19 cellular contexts compared by ENCODE assay signal in genomic region chr17:81027038-81027437, GRCh38. TPM values are rescaled to one million over a fixed set of nuclear protein-coding genes. Genes with fewer than 3 reads are reported as not detected.
A peak's percentile ranks its signal among the peaks of the same experiment; 100 is the strongest.
DNase-seq lines count a peak whose midpoint lies in the region; ATAC-seq, FAIRE-seq and TF ChIP-seq lines count a peak whose summit lies in the region.
"Had no signal": no experiment of that assay in that cellular context is flagged by ENCODE, and none has a peak within 500 bp of the region (broad histone marks: within the 10 kb centered on the region; RNA-seq: fewer than 3 reads in every experiment).

No MANE protein-coding gene starts in this region.

- H3K27me3 Mint-ChIP-seq in WTC11 (ENCODE audit: low read depth), result peaks cover 3% of the 10 kb centered on the region; the same call in 1 of the 2 replicates
- H3K27me3 Mint-ChIP-seq: activated naive CD8-positive, alpha-beta T cell had no signal

- no peak for ATAC-seq in WTC11
- ATAC-seq: T-cell had no signal

- CTCF ChIA-PET in WTC11 (lab: Charles Lee), result no interaction called here

- FAIRE-seq in kidney (lab: Jason Lieb, UNC), result no peak

- peaks cover 5% of the 10 kb centered on the region for H3K4me1 Mint-ChIP-seq in WTC11

- no peaks in the 10 kb centered on the region for H3K36me3 Mint-ChIP-seq in WTC11
- H3K36me3 Mint-ChIP-seq: activated naive CD8-positive, alpha-beta T cell; naive thymus-derived CD8-positive, alpha-beta T cell; T-cell had no signal

- POLR2A ChIA-PET in WTC11 (lab: Charles Lee), result no interaction called here

- H3K27ac ChIP-seq in kidney (ENCODE audit: low read depth in 2 of 2, low read length in 2 of 2), result no peak overlapping the region
- peak overlapping the region; percentile 18 for H3K27ac ChIP-seq in stomach smooth muscle (ENCODE audit: low read length)
- H3K27ac ChIP-seq: HL-60, RWPE1 had no signal

- H3K27me3 ChIP-seq in stomach smooth muscle (ENCODE audit: control insufficient read depth in 1 of 2, insufficient read depth in 2 of 2, low read length in 2 of 2), result peaks cover 0 to 3% of the 10 kb centered on the region in 2 donors

- no peaks in the 10 kb centered on the region for H3K9me3 ChIP-seq in kidney (ENCODE audit: control insufficient read depth in 1 of 2, low read length in 2 of 2)
- H3K9me3 ChIP-seq in stomach smooth muscle (ENCODE audit: control insufficient read depth in 2 of 2, low read length in 2 of 2), result no peaks in the 10 kb centered on the region

- H3K4me1 ChIP-seq in kidney (ENCODE audit: control insufficient read depth in 1 of 2, insufficient read depth in 1 of 2, low read depth in 1 of 2, low read length in 2 of 2) (peaks cover 10 to 32% of the 10 kb centered on the region in 2 donors), stomach smooth muscle (ENCODE audit: control insufficient read depth, insufficient read depth, low read length) (peaks cover 35% of the 10 kb centered on the region)

- H3K4me3 Mint-ChIP-seq in WTC11, result no peak overlapping the region
- H3K4me3 Mint-ChIP-seq: activated CD4-positive, alpha-beta memory T cell treated with anti-CD3 and anti-CD28 coated beads, Interleukin-2, amount 10 ng/mL, durations not matched to agents 7 days and 5 days; activated naive CD8-positive, alpha-beta T cell; activated T-cell treated with anti-CD3 and anti-CD28 coated beads, Interleukin-2, amount 50 U/mL, for 72 hours; immature natural killer cell; naive thymus-derived CD8-positive, alpha-beta T cell; T-cell had no signal

- H3K9me3 Mint-ChIP-seq in WTC11, result peaks cover 6% of the 10 kb centered on the region
- H3K9me3 Mint-ChIP-seq: immature natural killer cell; naive thymus-derived CD8-positive, alpha-beta T cell had no signal

- peak overlapping the region in 1 of 2 donors; percentile 32 for H3K4me3 ChIP-seq in kidney (ENCODE audit: low read length in 2 of 2)
- H3K4me3 ChIP-seq in stomach smooth muscle (ENCODE audit: low read length in 2 of 2), result peak overlapping the region; percentile 23 to 52

- H3K9ac ChIP-seq in kidney (ENCODE audit: low read length in 2 of 2) (no peak overlapping the region), stomach smooth muscle (ENCODE audit: low read length in 2 of 2) (no peak overlapping the region)

- no peak for TF ChIP-seq CTCF in WTC11 (IDR thresholded peaks at IDR 0.05)
- no peak for TF ChIP-seq CTCF in kidney (IDR thresholded peaks at IDR 0.05; ENCODE audit: borderline replicate concordance, extremely low read depth, insufficient read depth)

- intact Hi-C loops in kidney (cut with DNase I), result no loop called here

- DNase-seq in NCI-H748 (lab: John Stamatoyannopoulos, UW; ENCODE audit: unreplicated experiment), result peak; percentile 29
- no peak for DNase-seq in NCI-H748 treated with DMSO at 0.1 percent for 48 hours (lab: John Stamatoyannopoulos, UW)
- DNase-seq in WTC11 (ENCODE audit: low spot score), result no peak
- peak; percentile 73 for DNase-seq in kidney
- DNase-seq in stimulated activated CD4-positive, alpha-beta T cell treated with anti-CD3 and anti-CD28 coated beads, Interleukin-4, amount 100 ng/mL, for 1 hour, result no peak
- DNase-seq in GOT3 (lab: John Stamatoyannopoulos, UW), result no peak
- no peak for DNase-seq in HK-2 (ENCODE audit: unreplicated experiment)
- DNase-seq: activated CD4-positive, alpha-beta memory T cell treated with anti-CD3 and anti-CD28 coated beads, Interleukin-2, amount 10 ng/mL, durations not matched to agents 7 days and 5 days; activated T-cell treated with anti-CD3 and anti-CD28 coated beads, Interleukin-2, amount 50 U/mL, for 72 hours; immature natural killer cell; naive thymus-derived CD8-positive, alpha-beta T cell; NK-92 treated with Interleukin-12 subunit alpha and Interleukin-12 subunit beta, amount 100 ng/mL, for 24 hours; retina; stimulated activated naive CD8-positive, alpha-beta T cell treated with anti-CD3 and anti-CD28 coated beads, Interleukin-15, amount 100 ng/mL, for 72 hours; T-cell had no signal

- peak overlapping the region; percentile 57; the same call in 1 of the 2 replicates for H3K27ac Mint-ChIP-seq in WTC11
- H3K27ac Mint-ChIP-seq: activated CD4-positive, alpha-beta memory T cell treated with anti-CD3 and anti-CD28 coated beads, Interleukin-2, amount 10 ng/mL, durations not matched to agents 7 days and 5 days; activated naive CD8-positive, alpha-beta T cell; activated T-cell treated with anti-CD3 and anti-CD28 coated beads, Interleukin-2, amount 50 U/mL, for 72 hours; stimulated activated naive CD8-positive, alpha-beta T cell treated with anti-CD3 and anti-CD28 coated beads, Interleukin-15, amount 100 ng/mL, for 72 hours; T-cell had no signal

- H3K36me3 ChIP-seq in kidney (ENCODE audit: control insufficient read depth in 1 of 2, insufficient read depth in 2 of 2, low read length in 2 of 2) (no peaks in the 10 kb centered on the region), stomach smooth muscle (ENCODE audit: control insufficient read depth in 2 of 2, insufficient read depth in 2 of 2, low read length in 2 of 2) (no peaks in the 10 kb centered on the region)

TF ChIP-seq in WTC11, 78 proteins besides CTCF, POLR2A, EP300 and RAD21 (continues in another document):
- TF ChIP-seq SP1 (CRISPR knock-in tag; conservative IDR thresholded peaks at IDR 0.05), result no peak
- TF ChIP-seq PRRX2 (CRISPR knock-in tag; IDR thresholded peaks at IDR 0.05), result no peak
- TF ChIP-seq HMGA2 (CRISPR knock-in tag; IDR thresholded peaks at IDR 0.05), result no peak
- no peak for TF ChIP-seq MLX (CRISPR knock-in tag; IDR thresholded peaks at IDR 0.05)
- TF ChIP-seq TEAD1 (CRISPR knock-in tag; IDR thresholded peaks at IDR 0.05), result no peak
- TF ChIP-seq NR2C2 (CRISPR knock-in tag; IDR thresholded peaks at IDR 0.05), result no peak
- TF ChIP-seq TEAD4 (CRISPR knock-in tag; IDR thresholded peaks at IDR 0.05), result no peak
- TF ChIP-seq ZNF512 (CRISPR knock-in tag; IDR thresholded peaks at IDR 0.05; ENCODE audit: borderline replicate concordance), result no peak
- no peak for TF ChIP-seq OVOL2 (CRISPR knock-in tag; IDR thresholded peaks at IDR 0.05; ENCODE audit: borderline replicate concordance)
- no peak for TF ChIP-seq ZNF121 (CRISPR knock-in tag; IDR thresholded peaks at IDR 0.05)
- TF ChIP-seq ZNF396 (CRISPR knock-in tag; IDR thresholded peaks at IDR 0.05; ENCODE audit: borderline replicate concordance), result no peak
- no peak for TF ChIP-seq ARID4B (CRISPR knock-in tag; IDR thresholded peaks at IDR 0.05; ENCODE audit: borderline replicate concordance)

RNA-seq across cellular contexts. Expression of gene BAIAP2, which starts 7.9 kb away (rescaled TPM):
- total RNA-seq in WTC11 (2021) (16.9 to 20.7 TPM (median 18.4 TPM) in 3 replicates), kidney (45.8 TPM)
- 44.5 TPM for polyA plus RNA-seq in kidney (ENCODE audit: insufficient read depth, low read depth, low replicate concordance)

RNA-seq across cellular contexts. Expression of gene CHMP6, which starts 35.4 kb away (rescaled TPM):
- total RNA-seq in WTC11 (2021), result 15.0 to 23.1 TPM (median 19.6 TPM) in 3 replicates
- 28.0 TPM for total RNA-seq in kidney
- polyA plus RNA-seq in kidney (ENCODE audit: insufficient read depth, low read depth, low replicate concordance), result 34.1 TPM

Comparison
In these comparisons a context has a peak if more than half of its experiments do, and no peak if none do; other contexts are left out.
1. DNase-seq: peak in NCI-H748 (single experiment) and kidney (single experiment); none in NCI-H748 treated with DMSO at 0.1 percent for 48 hours (single experiment), WTC11 (single experiment), stimulated activated CD4-positive, alpha-beta T cell treated with anti-CD3 and anti-CD28 coated beads, Interleukin-4, amount 100 ng/mL, for 1 hour (single experiment), GOT3 (single experiment) and HK-2 (single experiment).